ENCODE assay signal across 12 cellular contexts in the genomic region with DNA sequence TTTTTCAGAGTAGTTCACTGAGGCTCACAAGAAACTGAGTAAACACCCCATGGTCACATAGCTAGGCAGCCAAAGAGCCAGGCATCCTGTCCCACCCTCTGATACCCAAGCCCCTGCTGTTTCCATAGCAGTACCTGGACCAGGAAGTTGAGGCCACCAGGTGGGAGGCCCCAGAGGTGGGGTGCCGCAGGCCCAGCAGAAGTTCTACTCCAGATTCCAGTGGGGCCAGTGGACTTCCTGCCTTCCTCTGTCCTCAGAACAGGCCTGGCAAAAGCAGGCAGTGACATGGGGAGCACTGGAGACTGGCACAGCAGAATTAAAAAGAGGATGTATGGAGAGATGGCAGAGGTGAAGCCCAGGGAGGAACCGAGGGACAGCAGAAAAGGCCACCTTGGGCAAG. TPM values are rescaled to one million over a fixed set of nuclear protein-coding genes. Genes with fewer than 3 reads are reported as not detected.
DNase-seq lines count a peak whose midpoint lies in the region; ATAC-seq and TF ChIP-seq lines count a peak whose summit lies in the region.
"Had no signal": no experiment of that assay in that cellular context is flagged by ENCODE, and none has a peak within 500 bp of the region (broad histone marks: within the 10 kb centered on the region; RNA-seq: fewer than 3 reads in every experiment).

No MANE protein-coding gene starts in this region.

- H3K36me3 Mint-ChIP-seq in MCF 10A (ENCODE audit: insufficient read depth, unreplicated experiment) (peaks cover 6% of the 10 kb centered on the region), T-helper 17 cell (ENCODE audit: low read depth) (peaks cover 15% of the 10 kb centered on the region), naive B cell (peaks cover 5 to 9% of the 10 kb centered on the region in 2 donors)
- H3K36me3 Mint-ChIP-seq: activated naive CD8-positive, alpha-beta T cell treated with anti-CD3 and anti-CD28 coated beads, Interleukin-2, amount 10 ng/mL, durations not matched to agents 7 days and 5 days had no signal

- intact Hi-C loops in MCF 10A (cut with micrococcal nuclease) (no loop called here), mammary epithelial cell (cut with micrococcal nuclease) (loop anchor here (2.0 kb wide), 1 partner anchor 63 kb away; no protein-coding TSS in a partner anchor), transverse colon (cut with DNase I; ENCODE audit: low total_unique reads) (no loop called here)

- H3K4me1 Mint-ChIP-seq in MCF 10A (ENCODE audit: insufficient read depth, unreplicated experiment) (no peaks in the 10 kb centered on the region), T-helper 17 cell (peaks cover 19% of the 10 kb centered on the region), naive B cell (peaks cover 28 to 48% (median 31%) of the 10 kb centered on the region in 3 donors)

- H3K36me3 ChIP-seq in mammary epithelial cell (ENCODE audit: insufficient read depth, low read length) (no peaks in the 10 kb centered on the region), transverse colon (no peaks in the 10 kb centered on the region)
- H3K36me3 ChIP-seq: BE2C, lower lobe of right lung had no signal

- no peak overlapping the region for H3K4me2 ChIP-seq in mammary epithelial cell (ENCODE audit: insufficient read depth, low read depth, low read length)

- POLR2A ChIA-PET in MCF 10A (lab: Yijun Ruan, JAX) = no interaction called here

- peak overlapping the region; percentile 29 for H3K4me3 Mint-ChIP-seq in MCF 10A (ENCODE audit: unreplicated experiment)
- H3K4me3 Mint-ChIP-seq in T-helper 17 cell = peak overlapping the region; percentile 87
- H3K4me3 Mint-ChIP-seq in naive B cell = peak overlapping the region in 7 of 8 donors; percentile 16 to 91 (median 79)

- no peaks in the 10 kb centered on the region for H3K79me2 ChIP-seq in mammary epithelial cell (ENCODE audit: insufficient read depth, low read length)

- H3K4me3 ChIP-seq in mammary epithelial cell (replicated peaks in 1 of 3; ENCODE audit: insufficient read depth in 1 of 3, low read depth in 2 of 3, low read length in 3 of 3) (no peak overlapping the region), transverse colon (no peak overlapping the region)

- TF ChIP-seq CTCF in MCF 10A (IDR thresholded peaks at IDR 0.05; ENCODE audit: unreplicated experiment) (no peak), mammary epithelial cell (conservative IDR thresholded peaks at IDR 0.05 in 1 of 2, IDR thresholded peaks at IDR 0.05 in 1 of 2; ENCODE audit: extremely low read depth in 1 of 2, insufficient read depth in 1 of 2, low read depth in 1 of 2, low read length in 2 of 2) (no peak), transverse colon (IDR thresholded peaks at IDR 0.05) (no peak)

- CTCF ChIA-PET in MCF 10A (lab: Yijun Ruan, JAX) (interaction anchor here (0.5 kb wide), 1 partner anchor 53 kb away, joined by 4 read pairs; no protein-coding TSS in a partner anchor), mammary epithelial cell (lab: Charles Lee; ENCODE audit: low non-redundant PET) (no interaction called here)

- no peaks in the 10 kb centered on the region for H3K9me3 Mint-ChIP-seq in MCF 10A (ENCODE audit: unreplicated experiment)
- H3K9me3 Mint-ChIP-seq in naive B cell = no peaks in the 10 kb centered on the region
- H3K9me3 Mint-ChIP-seq: activated naive CD8-positive, alpha-beta T cell treated with anti-CD3 and anti-CD28 coated beads, Interleukin-2, amount 10 ng/mL, durations not matched to agents 7 days and 5 days had no signal

- H3K9me3 ChIP-seq in mammary epithelial cell (replicated peaks; ENCODE audit: insufficient read depth, low read length) = no peaks in the 10 kb centered on the region
- no peaks in the 10 kb centered on the region for H3K9me3 ChIP-seq in T-helper 17 cell (ENCODE audit: control insufficient read depth, low read length, poor library complexity, severe bottlenecking)
- no peaks in the 10 kb centered on the region for H3K9me3 ChIP-seq in transverse colon
- H3K9me3 ChIP-seq: BE2C, lower lobe of right lung had no signal

- dilution Hi-C loops in mammary epithelial cell (cut with HindIII; ENCODE audit: low sequenced_read_pairs) = no loop called here

- ATAC-seq in T-helper 17 cell = no peak
- ATAC-seq in naive B cell (ENCODE audit: low read depth in 2 of 2) = no peak
- ATAC-seq in HG03045 (IDR thresholded peaks at IDR 0.05; ENCODE audit: unreplicated experiment) = no peak

- H2AFZ ChIP-seq in mammary epithelial cell (ENCODE audit: low read depth, low read length) = no peak overlapping the region

- no TSS peak for BruUV-seq in MCF 10A (replicated peaks; lab: Mats Ljungman, UMichigan)
- no TSS peak for BruUV-seq in mammary epithelial cell (replicated peaks; lab: Mats Ljungman, UMichigan)

- H3K27ac ChIP-seq in mammary epithelial cell (ENCODE audit: insufficient read depth, low read depth, low read length) = no peak overlapping the region
- H3K27ac ChIP-seq in transverse colon = peak overlapping the region in 3 of 4 donors; percentile 88 to 95 (median 89)
- H3K27ac ChIP-seq: lower lobe of right lung had no signal

- peaks cover 8% of the 10 kb centered on the region for H3K4me1 ChIP-seq in mammary epithelial cell (ENCODE audit: insufficient read depth, low read length)
- H3K4me1 ChIP-seq in transverse colon = peaks cover 0 to 30% (median 21%) of the 10 kb centered on the region in 4 donors
- H3K4me1 ChIP-seq: BE2C had no signal

- peaks cover 20% of the 10 kb centered on the region for H3K27me3 Mint-ChIP-seq in MCF 10A (ENCODE audit: insufficient read depth, unreplicated experiment)
- H3K27me3 Mint-ChIP-seq in T-helper 17 cell = peaks cover 74% of the 10 kb centered on the region
- peaks cover 18 to 55% (median 42%) of the 10 kb centered on the region in 3 donors for H3K27me3 Mint-ChIP-seq in naive B cell

- TF ChIP-seq EP300 in transverse colon (IDR thresholded peaks at IDR 0.05; ENCODE audit: low read depth) = no peak

- no peak for TF ChIP-seq POLR2A in transverse colon (IDR thresholded peaks at IDR 0.05)

- no peak overlapping the region for H3K9ac ChIP-seq in mammary epithelial cell (ENCODE audit: insufficient read depth, low read length)

- H3K27me3 ChIP-seq in mammary epithelial cell (ENCODE audit: insufficient read depth, low read length) (no peaks in the 10 kb centered on the region), transverse colon (peaks cover 37% of the 10 kb centered on the region)
- H3K27me3 ChIP-seq: BE2C had no signal

- in situ Hi-C loops in mammary epithelial cell (cut with MboI; ENCODE audit: low sequenced_read_pairs in 2 of 2) (no loop called here), transverse colon (cut with MboI; ENCODE audit: low pct_ligation_motif_present in 1 of 4, low pct_unique_long_range_greater_than_20kb in 1 of 4, low sequenced_read_pairs in 3 of 4) (no loop called here)

- H4K20me1 ChIP-seq in mammary epithelial cell (ENCODE audit: insufficient read depth, low read length) = no peaks in the 10 kb centered on the region

- H3K27ac Mint-ChIP-seq in MCF 10A (ENCODE audit: low read depth, unreplicated experiment) (no peak overlapping the region), T-helper 17 cell (no peak overlapping the region), naive B cell (peak overlapping the region in 1 of 6 donors; percentile 25)
- H3K27ac Mint-ChIP-seq: activated naive CD8-positive, alpha-beta T cell treated with anti-CD3 and anti-CD28 coated beads, Interleukin-2, amount 10 ng/mL, durations not matched to agents 7 days and 5 days had no signal

- DNase-seq in MCF 10A (ENCODE audit: unreplicated experiment) (no peak), mammary epithelial cell (no peak), T-helper 17 cell (no peak), naive B cell (no peak), transverse colon (no peak), HUDEP-2 (lab: John Stamatoyannopoulos, UW; ENCODE audit: unreplicated experiment in 76 of 76) (no peak)
- DNase-seq in effector CD4-positive, alpha-beta T cell = no peak
- DNase-seq: activated naive CD8-positive, alpha-beta T cell treated with anti-CD3 and anti-CD28 coated beads, Interleukin-2, amount 10 ng/mL, durations not matched to agents 7 days and 5 days; GDM1; lower lobe of right lung had no signal

- 100% methylated on average over 1 of the region's 2 CpGs for WGBS in mammary epithelial cell (ENCODE audit: low coverage, missing lambda C conversion rate)
- 60 to 81% methylated on average over 1 to 2 of the region's 2 CpGs for WGBS in transverse colon (ENCODE audit: low coverage in 1 of 2), 2 donors

RNA-seq across cellular contexts. Expression of gene FOXO6, which starts 19.0 kb away (rescaled TPM):
- total RNA-seq in MCF 10A (2022) = 0.22 and 0.28 TPM in 2 replicates
- under 1 TPM; 0.28 to 0.67 TPM for total RNA-seq in mammary epithelial cell
- not detected for polyA plus RNA-seq in mammary epithelial cell
- polyA minus RNA-seq in mammary epithelial cell = not detected
- total RNA-seq in T-helper 17 cell = 1 to 10 TPM in 1 of 2 donors, under 1 TPM in 1; 0.86 to 1.8 TPM
- under 1 TPM in 1 of 6 donors, not detected in 5; 0.21 TPM for polyA plus RNA-seq in naive B cell (ENCODE audit: low read depth in 6 of 6)
- 1 to 10 TPM in 1 of 4 donors, under 1 TPM in 1, not detected in 2; 0.14 to 4.1 TPM for total RNA-seq in transverse colon
- total RNA-seq: activated naive CD8-positive, alpha-beta T cell treated with anti-CD3 and anti-CD28 coated beads, Interleukin-2, amount 10 ng/mL, durations not matched to agents 7 days and 5 days had no signal

Comparison
In these comparisons a context has a peak if more than half of its experiments do, and no peak if none do; other contexts are left out.
1. H3K4me3 Mint-ChIP-seq: peak in every context shown above with its lines; median percentile 87 in T-helper 17 cell; 79 in naive B cell; 29 in MCF 10A.